ENCODE assay signal across 9 cellular contexts in genomic region chr4:156811963-156812362, GRCh38.
"Had no signal": no experiment of that assay in that cellular context is flagged by ENCODE, and none has a peak within 500 bp of the region (broad histone marks: within the 10 kb centered on the region; RNA-seq: fewer than 3 reads in every experiment).

No MANE protein-coding gene starts in this region.

- H3K27ac ChIP-seq: GM23248, HL-60 had no signal

- H3K9ac ChIP-seq: GM23248 had no signal

- H3K9me3 ChIP-seq: HAP-1 had no signal

- H3K9me3 Mint-ChIP-seq: HFFc6 had no signal

- H3K27ac Mint-ChIP-seq: HFFc6 had no signal

- ATAC-seq: HCT116, HepG2, K562 had no signal

- FAIRE-seq: HepG2, K562 had no signal

- H3K4me3 Mint-ChIP-seq: HFFc6 had no signal

- DNase-seq: GM23248, GOT3, H7, HFFc6 had no signal

- H3K36me3 ChIP-seq: HAP-1 had no signal

- H3K4me3 ChIP-seq: GM23248, HAP-1, K562 had no signal
